1 cellular context compared by ENCODE assay signal in genomic region chr20:16528078-16528477, GRCh38.
TF ChIP-seq lines count a peak whose summit lies in the region.

No MANE protein-coding gene starts in this region.

TF ChIP-seq in H1, 55 proteins besides CTCF, POLR2A, EP300 and RAD21 (continued from another document):
- no peak for TF ChIP-seq CHD7 (IDR thresholded peaks at IDR 0.05; ENCODE audit: insufficient replicate concordance, low read length)
- TF ChIP-seq SAP30 (IDR thresholded peaks at IDR 0.05; ENCODE audit: insufficient read depth, insufficient replicate concordance, low read length), result no peak
- TF ChIP-seq FOSL1 (IDR thresholded peaks at IDR 0.05; ENCODE audit: insufficient read depth, low read depth, low read length), result no peak
- TF ChIP-seq KDM1A (IDR thresholded peaks at IDR 0.05; ENCODE audit: borderline replicate concordance, low read length), result no peak
- TF ChIP-seq RXRA (IDR thresholded peaks at IDR 0.05; ENCODE audit: insufficient read depth, low read depth, low read length), result no peak
- TF ChIP-seq, protein P1, sequence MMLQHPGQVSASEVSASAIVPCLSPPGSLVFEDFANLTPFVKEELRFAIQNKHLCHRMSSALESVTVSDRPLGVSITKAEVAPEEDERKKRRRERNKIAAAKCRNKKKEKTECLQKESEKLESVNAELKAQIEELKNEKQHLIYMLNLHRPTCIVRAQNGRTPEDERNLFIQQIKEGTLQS (IDR thresholded peaks at IDR 0.05; ENCODE audit: insufficient read depth, low read depth, low read length), result no peak
- TF ChIP-seq CREB1 (IDR thresholded peaks at IDR 0.05), result no peak
- no peak for TF ChIP-seq SP4 (IDR thresholded peaks at IDR 0.05; ENCODE audit: low read length)
